1 cellular context compared by ENCODE assay signal in the genomic region with DNA sequence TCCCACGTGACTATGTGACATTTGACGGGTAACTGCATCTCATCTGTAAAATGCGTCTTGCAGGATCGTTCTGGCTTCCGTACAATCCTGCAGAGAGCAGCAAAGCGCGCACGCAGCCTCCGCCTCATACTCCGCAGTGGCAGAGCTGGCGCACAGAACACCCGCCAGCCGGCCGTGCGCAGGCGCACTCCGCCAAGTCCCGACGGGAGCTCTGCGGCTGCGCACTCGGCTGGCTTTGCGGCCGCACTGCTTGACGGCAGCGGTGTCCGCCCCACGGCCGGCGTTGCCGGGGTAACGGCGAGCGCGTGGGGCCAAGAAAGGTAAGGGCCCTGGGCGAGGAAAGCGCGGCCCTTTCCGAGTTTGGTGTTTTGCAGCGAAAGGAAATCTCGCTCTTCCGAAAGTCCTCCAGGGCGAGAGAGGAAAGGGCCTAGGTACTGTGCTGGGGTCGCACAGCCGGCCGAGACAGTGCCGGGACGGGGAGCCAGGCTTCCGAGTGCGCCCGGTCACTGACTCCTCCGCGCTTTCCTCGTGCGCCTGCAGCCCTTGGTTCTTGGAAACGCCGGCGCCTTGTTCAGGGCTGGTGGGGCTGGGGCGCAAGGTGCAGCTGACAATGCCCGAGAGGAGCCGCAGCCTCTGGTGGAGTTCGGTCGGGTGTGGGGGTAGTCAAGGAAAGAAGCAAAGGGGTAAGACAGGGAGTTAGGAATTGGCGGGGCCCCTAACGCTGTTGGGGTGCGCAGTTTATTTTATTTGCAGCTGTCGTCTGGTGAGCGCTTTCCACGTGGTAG.
TF ChIP-seq lines count a peak whose summit lies in the region.

A gene (plus strand): TSS at position 283 of the 785 bp plus-strand sequence. CDS start 5,321 bp downstream, outside the sequence.

TF ChIP-seq in HepG2, 621 proteins besides CTCF, POLR2A, EP300 and RAD21 (continued from another document and continues in another):
- TF ChIP-seq, protein P1, sequence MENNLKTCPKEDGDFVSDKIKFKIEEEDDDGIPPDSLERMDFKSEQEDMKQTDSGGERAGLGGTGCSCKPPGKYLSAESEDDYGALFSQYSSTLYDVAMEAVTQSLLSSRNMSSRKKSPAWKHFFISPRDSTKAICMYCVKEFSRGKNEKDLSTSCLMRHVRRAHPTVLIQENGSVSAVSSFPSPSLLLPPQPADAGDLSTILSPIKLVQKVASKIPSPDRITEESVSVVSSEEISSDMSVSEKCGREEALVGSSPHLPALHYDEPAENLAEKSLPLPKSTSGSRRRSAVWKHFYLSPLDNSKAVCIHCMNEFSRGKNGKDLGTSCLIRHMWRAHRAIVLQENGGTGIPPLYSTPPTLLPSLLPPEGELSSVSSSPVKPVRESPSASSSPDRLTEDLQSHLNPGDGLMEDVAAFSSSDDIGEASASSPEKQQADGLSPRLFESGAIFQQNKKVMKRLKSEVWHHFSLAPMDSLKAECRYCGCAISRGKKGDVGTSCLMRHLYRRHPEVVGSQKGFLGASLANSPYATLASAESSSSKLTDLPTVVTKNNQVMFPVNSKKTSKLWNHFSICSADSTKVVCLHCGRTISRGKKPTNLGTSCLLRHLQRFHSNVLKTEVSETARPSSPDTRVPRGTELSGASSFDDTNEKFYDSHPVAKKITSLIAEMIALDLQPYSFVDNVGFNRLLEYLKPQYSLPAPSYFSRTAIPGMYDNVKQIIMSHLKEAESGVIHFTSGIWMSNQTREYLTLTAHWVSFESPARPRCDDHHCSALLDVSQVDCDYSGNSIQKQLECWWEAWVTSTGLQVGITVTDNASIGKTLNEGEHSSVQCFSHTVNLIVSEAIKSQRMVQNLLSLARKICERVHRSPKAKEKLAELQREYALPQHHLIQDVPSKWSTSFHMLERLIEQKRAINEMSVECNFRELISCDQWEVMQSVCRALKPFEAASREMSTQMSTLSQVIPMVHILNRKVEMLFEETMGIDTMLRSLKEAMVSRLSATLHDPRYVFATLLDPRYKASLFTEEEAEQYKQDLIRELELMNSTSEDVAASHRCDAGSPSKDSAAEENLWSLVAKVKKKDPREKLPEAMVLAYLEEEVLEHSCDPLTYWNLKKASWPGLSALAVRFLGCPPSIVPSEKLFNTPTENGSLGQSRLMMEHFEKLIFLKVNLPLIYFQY (CRISPR knock-in tag; IDR thresholded peaks at IDR 0.05; ENCODE audit: borderline replicate concordance) = peak; percentile 71; the same call in 1 of the 2 replicates
- TF ChIP-seq KDM5A (IDR thresholded peaks at IDR 0.05; ENCODE audit: borderline replicate concordance, low read length) (peak; percentile 61; the same call in 1 of the 2 replicates), ZNF709 (CRISPR knock-in tag; IDR thresholded peaks at IDR 0.05) (peak; percentile 47; the same call in 1 of the 2 replicates), ZNF558 (CRISPR knock-in tag; IDR thresholded peaks at IDR 0.05; ENCODE audit: borderline replicate concordance) (peak; percentile 74; the same call in 1 of the 2 replicates), PHB2 (IDR thresholded peaks at IDR 0.05; ENCODE audit: partially characterized antibody) (no peak), KMT2A (CRISPR knock-in tag; IDR thresholded peaks at IDR 0.05) (peak; percentile 74), ZNF451 (CRISPR knock-in tag; IDR thresholded peaks at IDR 0.05) (0 out of 2 replicates have a peak, but pooled peaks have one; percentile 32), ZEB1 (IDR thresholded peaks at IDR 0.05; ENCODE audit: insufficient replicate concordance, low read depth) (no peak), ZSCAN21 (CRISPR knock-in tag; IDR thresholded peaks at IDR 0.05; ENCODE audit: borderline replicate concordance) (peak; percentile 64; the same call in 1 of the 2 replicates), TMF1 (CRISPR knock-in tag; IDR thresholded peaks at IDR 0.05; ENCODE audit: low read depth) (no peak; the same call in 1 of the 2 replicates), FOXO1 (CRISPR knock-in tag; IDR thresholded peaks at IDR 0.05) (no peak), ATF7-NPFF (CRISPR knock-in tag; IDR thresholded peaks at IDR 0.05; ENCODE audit: low read depth) (peak; percentile 53; the same call in 1 of the 2 replicates), MAFK (conservative IDR thresholded peaks at IDR 0.05 in 1 of 2, IDR thresholded peaks at IDR 0.05 in 1 of 2; ENCODE audit: low read length in 2 of 2) (no peak), SMYD3 (CRISPR knock-in tag; IDR thresholded peaks at IDR 0.05) (0 out of 2 replicates have a peak, but pooled peaks have one; percentile 26), ZNF136 (CRISPR knock-in tag; IDR thresholded peaks at IDR 0.05; ENCODE audit: low read depth) (no peak), KDM2A (CRISPR knock-in tag; IDR thresholded peaks at IDR 0.05; ENCODE audit: borderline replicate concordance, low read depth) (peak; percentile 84; the same call in 1 of the 2 replicates), ZNF337 (CRISPR knock-in tag; IDR thresholded peaks at IDR 0.05; ENCODE audit: borderline replicate concordance, low read depth) (no peak), SALL1 (CRISPR knock-in tag; IDR thresholded peaks at IDR 0.05) (peak; percentile 69), ZZZ3 (CRISPR knock-in tag; IDR thresholded peaks at IDR 0.05; ENCODE audit: borderline replicate concordance) (peak; percentile 29; the same call in 1 of the 2 replicates), MIER2 (CRISPR knock-in tag; IDR thresholded peaks at IDR 0.05) (peak; percentile 35; the same call in 1 of the 2 replicates), REL (CRISPR knock-in tag; conservative IDR thresholded peaks at IDR 0.05) (peak; percentile 96), PRPF4 (IDR thresholded peaks at IDR 0.05; ENCODE audit: low read depth, low read length, poor library complexity, severe bottlenecking) (no peak), TCF7 (IDR thresholded peaks at IDR 0.05; ENCODE audit: low read depth) (no peak), ZNF790 (CRISPR knock-in tag; IDR thresholded peaks at IDR 0.05; ENCODE audit: borderline replicate concordance) (peak; percentile 68; the same call in 1 of the 2 replicates), ZFAT (CRISPR knock-in tag; conservative IDR thresholded peaks at IDR 0.05) (no peak), THAP11 (CRISPR knock-in tag; IDR thresholded peaks at IDR 0.05) (peak; percentile 91), ISL2 (CRISPR knock-in tag; IDR thresholded peaks at IDR 0.05) (no peak; the same call in 1 of the 2 replicates)
- TF ChIP-seq, protein P2, sequence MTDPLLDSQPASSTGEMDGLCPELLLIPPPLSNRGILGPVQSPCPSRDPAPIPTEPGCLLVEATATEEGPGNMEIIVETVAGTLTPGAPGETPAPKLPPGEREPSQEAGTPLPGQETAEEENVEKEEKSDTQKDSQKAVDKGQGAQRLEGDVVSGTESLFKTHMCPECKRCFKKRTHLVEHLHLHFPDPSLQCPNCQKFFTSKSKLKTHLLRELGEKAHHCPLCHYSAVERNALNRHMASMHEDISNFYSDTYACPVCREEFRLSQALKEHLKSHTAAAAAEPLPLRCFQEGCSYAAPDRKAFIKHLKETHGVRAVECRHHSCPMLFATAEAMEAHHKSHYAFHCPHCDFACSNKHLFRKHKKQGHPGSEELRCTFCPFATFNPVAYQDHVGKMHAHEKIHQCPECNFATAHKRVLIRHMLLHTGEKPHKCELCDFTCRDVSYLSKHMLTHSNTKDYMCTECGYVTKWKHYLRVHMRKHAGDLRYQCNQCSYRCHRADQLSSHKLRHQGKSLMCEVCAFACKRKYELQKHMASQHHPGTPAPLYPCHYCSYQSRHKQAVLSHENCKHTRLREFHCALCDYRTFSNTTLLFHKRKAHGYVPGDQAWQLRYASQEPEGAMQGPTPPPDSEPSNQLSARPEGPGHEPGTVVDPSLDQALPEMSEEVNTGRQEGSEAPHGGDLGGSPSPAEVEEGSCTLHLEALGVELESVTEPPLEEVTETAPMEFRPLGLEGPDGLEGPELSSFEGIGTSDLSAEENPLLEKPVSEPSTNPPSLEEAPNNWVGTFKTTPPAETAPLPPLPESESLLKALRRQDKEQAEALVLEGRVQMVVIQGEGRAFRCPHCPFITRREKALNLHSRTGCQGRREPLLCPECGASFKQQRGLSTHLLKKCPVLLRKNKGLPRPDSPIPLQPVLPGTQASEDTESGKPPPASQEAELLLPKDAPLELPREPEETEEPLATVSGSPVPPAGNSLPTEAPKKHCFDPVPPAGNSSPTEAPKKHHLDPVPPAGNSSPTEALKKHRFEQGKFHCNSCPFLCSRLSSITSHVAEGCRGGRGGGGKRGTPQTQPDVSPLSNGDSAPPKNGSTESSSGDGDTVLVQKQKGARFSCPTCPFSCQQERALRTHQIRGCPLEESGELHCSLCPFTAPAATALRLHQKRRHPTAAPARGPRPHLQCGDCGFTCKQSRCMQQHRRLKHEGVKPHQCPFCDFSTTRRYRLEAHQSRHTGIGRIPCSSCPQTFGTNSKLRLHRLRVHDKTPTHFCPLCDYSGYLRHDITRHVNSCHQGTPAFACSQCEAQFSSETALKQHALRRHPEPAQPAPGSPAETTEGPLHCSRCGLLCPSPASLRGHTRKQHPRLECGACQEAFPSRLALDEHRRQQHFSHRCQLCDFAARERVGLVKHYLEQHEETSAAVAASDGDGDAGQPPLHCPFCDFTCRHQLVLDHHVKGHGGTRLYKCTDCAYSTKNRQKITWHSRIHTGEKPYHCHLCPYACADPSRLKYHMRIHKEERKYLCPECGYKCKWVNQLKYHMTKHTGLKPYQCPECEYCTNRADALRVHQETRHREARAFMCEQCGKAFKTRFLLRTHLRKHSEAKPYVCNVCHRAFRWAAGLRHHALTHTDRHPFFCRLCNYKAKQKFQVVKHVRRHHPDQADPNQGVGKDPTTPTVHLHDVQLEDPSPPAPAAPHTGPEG (CRISPR knock-in tag; IDR thresholded peaks at IDR 0.05) = 0 out of 2 replicates have a peak, but pooled peaks have one; percentile 37
- TF ChIP-seq, protein P3, sequence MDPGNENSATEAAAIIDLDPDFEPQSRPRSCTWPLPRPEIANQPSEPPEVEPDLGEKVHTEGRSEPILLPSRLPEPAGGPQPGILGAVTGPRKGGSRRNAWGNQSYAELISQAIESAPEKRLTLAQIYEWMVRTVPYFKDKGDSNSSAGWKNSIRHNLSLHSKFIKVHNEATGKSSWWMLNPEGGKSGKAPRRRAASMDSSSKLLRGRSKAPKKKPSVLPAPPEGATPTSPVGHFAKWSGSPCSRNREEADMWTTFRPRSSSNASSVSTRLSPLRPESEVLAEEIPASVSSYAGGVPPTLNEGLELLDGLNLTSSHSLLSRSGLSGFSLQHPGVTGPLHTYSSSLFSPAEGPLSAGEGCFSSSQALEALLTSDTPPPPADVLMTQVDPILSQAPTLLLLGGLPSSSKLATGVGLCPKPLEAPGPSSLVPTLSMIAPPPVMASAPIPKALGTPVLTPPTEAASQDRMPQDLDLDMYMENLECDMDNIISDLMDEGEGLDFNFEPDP (CRISPR knock-in tag; conservative IDR thresholded peaks at IDR 0.05) = 0 out of 2 replicates have a peak, but pooled peaks have one; percentile 82
- TF ChIP-seq, protein P4, sequence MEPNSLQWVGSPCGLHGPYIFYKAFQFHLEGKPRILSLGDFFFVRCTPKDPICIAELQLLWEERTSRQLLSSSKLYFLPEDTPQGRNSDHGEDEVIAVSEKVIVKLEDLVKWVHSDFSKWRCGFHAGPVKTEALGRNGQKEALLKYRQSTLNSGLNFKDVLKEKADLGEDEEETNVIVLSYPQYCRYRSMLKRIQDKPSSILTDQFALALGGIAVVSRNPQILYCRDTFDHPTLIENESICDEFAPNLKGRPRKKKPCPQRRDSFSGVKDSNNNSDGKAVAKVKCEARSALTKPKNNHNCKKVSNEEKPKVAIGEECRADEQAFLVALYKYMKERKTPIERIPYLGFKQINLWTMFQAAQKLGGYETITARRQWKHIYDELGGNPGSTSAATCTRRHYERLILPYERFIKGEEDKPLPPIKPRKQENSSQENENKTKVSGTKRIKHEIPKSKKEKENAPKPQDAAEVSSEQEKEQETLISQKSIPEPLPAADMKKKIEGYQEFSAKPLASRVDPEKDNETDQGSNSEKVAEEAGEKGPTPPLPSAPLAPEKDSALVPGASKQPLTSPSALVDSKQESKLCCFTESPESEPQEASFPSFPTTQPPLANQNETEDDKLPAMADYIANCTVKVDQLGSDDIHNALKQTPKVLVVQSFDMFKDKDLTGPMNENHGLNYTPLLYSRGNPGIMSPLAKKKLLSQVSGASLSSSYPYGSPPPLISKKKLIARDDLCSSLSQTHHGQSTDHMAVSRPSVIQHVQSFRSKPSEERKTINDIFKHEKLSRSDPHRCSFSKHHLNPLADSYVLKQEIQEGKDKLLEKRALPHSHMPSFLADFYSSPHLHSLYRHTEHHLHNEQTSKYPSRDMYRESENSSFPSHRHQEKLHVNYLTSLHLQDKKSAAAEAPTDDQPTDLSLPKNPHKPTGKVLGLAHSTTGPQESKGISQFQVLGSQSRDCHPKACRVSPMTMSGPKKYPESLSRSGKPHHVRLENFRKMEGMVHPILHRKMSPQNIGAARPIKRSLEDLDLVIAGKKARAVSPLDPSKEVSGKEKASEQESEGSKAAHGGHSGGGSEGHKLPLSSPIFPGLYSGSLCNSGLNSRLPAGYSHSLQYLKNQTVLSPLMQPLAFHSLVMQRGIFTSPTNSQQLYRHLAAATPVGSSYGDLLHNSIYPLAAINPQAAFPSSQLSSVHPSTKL (CRISPR knock-in tag; IDR thresholded peaks at IDR 0.05) = peak; percentile 50; the same call in 1 of the 2 replicates
- TF ChIP-seq, protein P5, sequence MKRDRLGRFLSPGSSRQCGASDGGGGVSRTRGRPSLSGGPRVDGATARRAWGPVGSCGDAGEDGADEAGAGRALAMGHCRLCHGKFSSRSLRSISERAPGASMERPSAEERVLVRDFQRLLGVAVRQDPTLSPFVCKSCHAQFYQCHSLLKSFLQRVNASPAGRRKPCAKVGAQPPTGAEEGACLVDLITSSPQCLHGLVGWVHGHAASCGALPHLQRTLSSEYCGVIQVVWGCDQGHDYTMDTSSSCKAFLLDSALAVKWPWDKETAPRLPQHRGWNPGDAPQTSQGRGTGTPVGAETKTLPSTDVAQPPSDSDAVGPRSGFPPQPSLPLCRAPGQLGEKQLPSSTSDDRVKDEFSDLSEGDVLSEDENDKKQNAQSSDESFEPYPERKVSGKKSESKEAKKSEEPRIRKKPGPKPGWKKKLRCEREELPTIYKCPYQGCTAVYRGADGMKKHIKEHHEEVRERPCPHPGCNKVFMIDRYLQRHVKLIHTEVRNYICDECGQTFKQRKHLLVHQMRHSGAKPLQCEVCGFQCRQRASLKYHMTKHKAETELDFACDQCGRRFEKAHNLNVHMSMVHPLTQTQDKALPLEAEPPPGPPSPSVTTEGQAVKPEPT (CRISPR knock-in tag; IDR thresholded peaks at IDR 0.05; ENCODE audit: low read depth) = no peak
- TF ChIP-seq, protein P6, sequence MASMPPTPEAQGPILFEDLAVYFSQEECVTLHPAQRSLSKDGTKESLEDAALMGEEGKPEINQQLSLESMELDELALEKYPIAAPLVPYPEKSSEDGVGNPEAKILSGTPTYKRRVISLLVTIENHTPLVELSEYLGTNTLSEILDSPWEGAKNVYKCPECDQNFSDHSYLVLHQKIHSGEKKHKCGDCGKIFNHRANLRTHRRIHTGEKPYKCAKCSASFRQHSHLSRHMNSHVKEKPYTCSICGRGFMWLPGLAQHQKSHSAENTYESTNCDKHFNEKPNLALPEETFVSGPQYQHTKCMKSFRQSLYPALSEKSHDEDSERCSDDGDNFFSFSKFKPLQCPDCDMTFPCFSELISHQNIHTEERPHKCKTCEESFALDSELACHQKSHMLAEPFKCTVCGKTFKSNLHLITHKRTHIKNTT (CRISPR knock-in tag; IDR thresholded peaks at IDR 0.05) = 0 out of 2 replicates have a peak, but pooled peaks have one; percentile 59
- TF ChIP-seq, protein P7, sequence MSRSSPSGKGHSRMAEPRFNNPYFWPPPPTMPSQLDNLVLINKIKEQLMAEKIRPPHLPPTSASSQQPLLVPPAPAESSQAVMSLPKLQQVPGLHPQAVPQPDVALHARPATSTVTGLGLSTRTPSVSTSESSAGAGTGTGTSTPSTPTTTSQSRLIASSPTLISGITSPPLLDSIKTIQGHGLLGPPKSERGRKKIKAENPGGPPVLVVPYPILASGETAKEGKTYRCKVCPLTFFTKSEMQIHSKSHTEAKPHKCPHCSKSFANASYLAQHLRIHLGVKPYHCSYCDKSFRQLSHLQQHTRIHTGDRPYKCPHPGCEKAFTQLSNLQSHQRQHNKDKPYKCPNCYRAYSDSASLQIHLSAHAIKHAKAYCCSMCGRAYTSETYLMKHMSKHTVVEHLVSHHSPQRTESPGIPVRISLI (CRISPR knock-in tag; IDR thresholded peaks at IDR 0.05; ENCODE audit: borderline replicate concordance) = no peak
